In the genomic region with DNA sequence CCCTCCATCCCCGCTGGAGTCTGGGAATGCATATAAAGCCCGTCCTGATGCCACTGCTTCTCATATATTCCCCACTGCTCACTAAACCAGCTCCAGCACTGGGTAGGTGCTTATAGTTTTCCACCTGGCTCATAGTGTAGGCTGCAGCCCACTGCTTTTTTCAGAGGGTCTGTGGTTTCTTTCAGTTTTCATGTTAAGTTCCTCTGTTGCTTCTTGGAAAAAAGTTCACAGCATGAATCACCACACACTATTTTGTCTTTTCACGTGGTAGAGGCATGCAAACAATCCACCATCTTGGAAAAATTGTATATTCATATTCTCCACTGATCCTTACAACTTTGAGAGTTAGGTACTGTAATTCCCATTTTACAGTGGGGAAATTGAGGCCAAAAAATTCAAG, we compare ENCODE assay signal across 16 cellular contexts. TPM values are rescaled to one million over a fixed set of nuclear protein-coding genes. Genes with fewer than 3 reads are reported as not detected.
"Had no signal": no experiment of that assay in that cellular context is flagged by ENCODE, and none has a peak within 500 bp of the region (broad histone marks: within the 10 kb centered on the region; RNA-seq: fewer than 3 reads in every experiment).

No MANE protein-coding gene starts in this region.

- H3K4me1 ChIP-seq: vagina had no signal

- H3K27me3 ChIP-seq: gastroesophageal sphincter, heart left ventricle, vagina had no signal

- H3K4me1 Mint-ChIP-seq: activated naive CD8-positive, alpha-beta T cell treated with anti-CD3 and anti-CD28 coated beads, Interleukin-2, amount 10 ng/mL, durations not matched to agents 7 days and 5 days had no signal

- H3K27ac Mint-ChIP-seq: activated naive CD8-positive, alpha-beta T cell treated with anti-CD3 and anti-CD28 coated beads, Interleukin-2, amount 10 ng/mL, durations not matched to agents 7 days and 5 days; nephron progenitor cell had no signal

- H3K27ac ChIP-seq: gastroesophageal sphincter, vagina had no signal

- H3K36me3 ChIP-seq: gastroesophageal sphincter, vagina had no signal

- H3K9me3 ChIP-seq: vagina had no signal

- H3K36me3 Mint-ChIP-seq: activated naive CD8-positive, alpha-beta T cell treated with anti-CD3 and anti-CD28 coated beads, Interleukin-2, amount 10 ng/mL, durations not matched to agents 7 days and 5 days had no signal

- H3K4me3 Mint-ChIP-seq: activated naive CD8-positive, alpha-beta T cell treated with anti-CD3 and anti-CD28 coated beads, Interleukin-2, amount 10 ng/mL, durations not matched to agents 7 days and 5 days; nephron progenitor cell had no signal

- FAIRE-seq: kidney, TTC549 had no signal

- H3K4me3 ChIP-seq: gastroesophageal sphincter, heart left ventricle, vagina had no signal

- DNase-seq: activated CD4-positive, alpha-beta T cell treated with anti-CD3 and anti-CD28 coated beads, Interleukin-2, amount 50 U/mL, for 48 hours; activated naive CD8-positive, alpha-beta T cell treated with anti-CD3 and anti-CD28 coated beads, Interleukin-2, amount 10 ng/mL, durations not matched to agents 7 days and 5 days; cortex of kidney; effector CD4-positive, alpha-beta T cell; kidney; retina; stimulated activated CD4-positive, alpha-beta T cell treated with anti-CD3 and anti-CD28 coated beads, Interleukin-12 subunit alpha, Interleukin-12 subunit beta, amount 100 ng/mL, for 4 hours; stimulated activated CD4-positive, alpha-beta T cell treated with anti-CD3 and anti-CD28 coated beads, Interleukin-1b, Interleukin-23, amount 100 ng/mL, for 48 hours; stimulated activated CD8-positive, alpha-beta memory T cell treated with anti-CD3 and anti-CD28 coated beads, Interleukin-4, amount 100 ng/mL, for 48 hours; stimulated activated naive CD8-positive, alpha-beta T cell treated with anti-CD3 and anti-CD28 coated beads, Interleukin-15, Interleukin-2, amounts not matched to agents 100 U/mL and 50 U/mL, for 24 hours; SW 1271 had no signal

RNA-seq across cellular contexts. Expression of a gene that starts 39.4 kb away (rescaled TPM):
- total RNA-seq: activated naive CD8-positive, alpha-beta T cell treated with anti-CD3 and anti-CD28 coated beads, Interleukin-2, amount 10 ng/mL, durations not matched to agents 7 days and 5 days had no signal
